In the genomic region with DNA sequence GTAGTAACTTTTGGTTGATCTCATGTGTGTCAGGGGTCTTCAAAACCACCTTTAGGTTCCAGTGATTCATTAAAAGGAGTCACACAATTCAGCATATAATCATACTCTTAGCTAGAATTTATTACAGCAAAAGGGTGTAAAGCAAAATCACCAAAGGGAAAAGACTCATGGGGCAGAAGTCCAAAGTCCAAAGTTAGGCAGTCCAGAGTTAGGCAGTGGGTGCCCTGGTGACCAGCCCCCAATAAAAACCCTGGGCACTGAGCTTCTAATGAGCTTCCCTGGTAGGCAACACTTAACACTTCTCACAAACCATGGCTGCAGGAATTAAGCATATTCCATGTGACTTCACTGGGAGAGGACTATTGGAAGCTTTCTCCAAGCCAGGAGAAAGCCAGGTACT, we compare ENCODE assay signal across 7 cellular contexts. TPM values are rescaled to one million over a fixed set of nuclear protein-coding genes. Genes with fewer than 3 reads are reported as not detected.
DNase-seq lines count a peak whose midpoint lies in the region; ATAC-seq and TF ChIP-seq lines count a peak whose summit lies in the region.
"Not testable (repeated sequence)": the region's sequence is repeated elsewhere in the genome, so short reads cannot be mapped to it uniquely, and the experiment has no call there.
"Had no signal": no experiment of that assay in that cellular context is flagged by ENCODE, and none has a peak within 500 bp of the region (broad histone marks: within the 10 kb centered on the region; RNA-seq: fewer than 3 reads in every experiment).

No MANE protein-coding gene starts in this region.

- not testable (repeated sequence) for H3K36me3 ChIP-seq in right lobe of liver

- H3K4me3 ChIP-seq in right lobe of liver, result not testable (repeated sequence)

- H3K4me3 Mint-ChIP-seq in WTC11, result not testable (repeated sequence)

- not testable (repeated sequence) for H3K9me3 ChIP-seq in right lobe of liver

- peaks cover 13% of the 10 kb centered on the region for H3K36me3 Mint-ChIP-seq in WTC11

- H3K4me1 ChIP-seq in right lobe of liver, result not testable (repeated sequence)

- ATAC-seq in WTC11, result peak; percentile 22
- peak; percentile 14 for ATAC-seq in Right ventricle myocardium superior (ENCODE audit: poor library complexity)
- peak; percentile 62 for ATAC-seq in left lobe of liver
- ATAC-seq in right lobe of liver, result peak; percentile 58 to 71 (median 68)

- DNase-seq in WTC11 (ENCODE audit: low spot score); Right ventricle myocardium superior; left lobe of liver (ENCODE audit: low spot score); right lobe of liver: not testable (repeated sequence)

- not testable (repeated sequence) for H3K4me1 Mint-ChIP-seq in WTC11

- not testable (repeated sequence) for TF ChIP-seq POLR2A in right lobe of liver (IDR thresholded peaks at IDR 0.05)

- CTCF ChIA-PET in WTC11 (lab: Charles Lee), result not testable (repeated sequence)

- not testable (repeated sequence) for H3K27me3 ChIP-seq in right lobe of liver

- not testable (repeated sequence) for H3K9me3 Mint-ChIP-seq in WTC11

- not testable (repeated sequence) for H3K27ac ChIP-seq in right lobe of liver

- POLR2A ChIA-PET in WTC11 (lab: Charles Lee), result not testable (repeated sequence)

- not testable (repeated sequence) for TF ChIP-seq CTCF in WTC11 (IDR thresholded peaks at IDR 0.05); right lobe of liver (IDR thresholded peaks at IDR 0.05)

- intact Hi-C loops in Right ventricle myocardium superior (cut with DNase I); right lobe of liver (cut with DNase I): not testable (repeated sequence)

- not testable (repeated sequence) for H3K27me3 Mint-ChIP-seq in WTC11 (ENCODE audit: low read depth)

- not testable (repeated sequence) for H3K27ac Mint-ChIP-seq in WTC11

RNA-seq across cellular contexts. Expression of a gene that starts 19.4 kb away (rescaled TPM):
- total RNA-seq in WTC11 (2021) (54.4 to 55.4 TPM (median 54.5 TPM) in 3 replicates), Right ventricle myocardium superior (96.0 TPM), left lobe of liver (42.5 TPM), right lobe of liver (10 to 100 TPM; 22.2 to 45.6 (median 33.8) TPM)

RNA-seq across cellular contexts. Expression of a gene that starts 51.2 kb away (rescaled TPM):
- total RNA-seq in WTC11 (2021) (0.27 to 0.44 TPM (median 0.30 TPM) in 3 replicates), Right ventricle myocardium superior (0.51 TPM), left lobe of liver (0.81 TPM), right lobe of liver (1 to 10 TPM in 1 of 6 experiments, under 1 TPM in 5; 0.26 to 1.1 (median 0.61) TPM)
- total RNA-seq: A673; CD4-positive, CD25-positive, alpha-beta regulatory T cell; Daoy had no signal

Comparison
In these comparisons a context has a peak if more than half of its experiments do, and no peak if none do; other contexts are left out.
1. ATAC-seq: peak in every context shown above with its lines; median percentile 68 in right lobe of liver; 62 in left lobe of liver; 22 in WTC11; 14 in Right ventricle myocardium superior.